In the genomic region with DNA sequence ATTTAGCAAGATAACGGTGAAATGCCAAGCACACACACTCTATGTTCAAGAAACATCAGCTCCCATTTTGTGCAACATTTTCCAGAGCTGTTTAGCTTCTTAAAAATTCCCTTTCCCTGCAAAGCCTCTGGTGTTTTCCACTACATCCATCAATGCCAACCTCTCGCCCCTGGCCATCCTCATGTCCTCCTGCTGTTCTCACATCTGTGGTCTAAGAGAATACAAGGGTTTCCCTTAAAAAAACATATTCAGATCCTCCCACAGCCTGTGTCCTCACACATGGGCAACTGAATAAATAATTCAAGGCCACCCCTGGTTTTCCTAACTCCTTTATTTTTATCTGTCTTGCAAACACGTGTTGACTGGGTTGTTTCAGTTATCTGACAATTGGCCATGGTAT, we compare ENCODE assay signal across 23 cellular contexts.
"Had no signal": no experiment of that assay in that cellular context is flagged by ENCODE, and none has a peak within 500 bp of the region (broad histone marks: within the 10 kb centered on the region; RNA-seq: fewer than 3 reads in every experiment).

No MANE protein-coding gene starts in this region.

- H3K9me3 Mint-ChIP-seq: neural crest cell had no signal

- H3K27me3 Mint-ChIP-seq: stimulated activated memory B cell treated with anti-CD40 and anti-IgM and Interleukin-4, amounts not matched to agents 10 μg/mL and 1 μg/mL and 100 μg/mL, for 72 hours had no signal

- H3K27me3 ChIP-seq: esophagus muscularis mucosa, gastrocnemius medialis, pancreas, spleen, stomach, transverse colon had no signal

- FAIRE-seq: pancreas had no signal

- H3K36me3 Mint-ChIP-seq: naive thymus-derived CD8-positive, alpha-beta T cell; stimulated activated memory B cell treated with anti-CD40 and anti-IgM and Interleukin-4, amounts not matched to agents 10 μg/mL and 1 μg/mL and 100 μg/mL, for 72 hours had no signal

- H3K4me3 ChIP-seq: esophagus muscularis mucosa, gastrocnemius medialis, lung, pancreas, spleen, stomach, thoracic aorta, transverse colon had no signal

- H3K4me1 Mint-ChIP-seq: naive thymus-derived CD8-positive, alpha-beta T cell; stimulated activated memory B cell treated with anti-CD40 and anti-IgM and Interleukin-4, amounts not matched to agents 10 μg/mL and 1 μg/mL and 100 μg/mL, for 72 hours had no signal

- ATAC-seq: gastrocnemius medialis; left ventricle myocardium superior; naive thymus-derived CD8-positive, alpha-beta T cell; pancreas; right cardiac atrium; stimulated activated memory B cell treated with anti-CD40 and anti-IgM and Interleukin-4, amounts not matched to agents 10 μg/mL and 1 μg/mL and 100 μg/mL, for 72 hours had no signal

- H3K4me3 Mint-ChIP-seq: naive thymus-derived CD8-positive, alpha-beta T cell; neural crest cell; stimulated activated memory B cell treated with anti-CD40 and anti-IgM and Interleukin-4, amounts not matched to agents 10 μg/mL and 1 μg/mL and 100 μg/mL, for 72 hours had no signal

- H3K9me3 ChIP-seq: esophagus muscularis mucosa, gastrocnemius medialis, pancreas, spleen, stomach, thoracic aorta, transverse colon had no signal

- H3K4me1 ChIP-seq: esophagus muscularis mucosa, gastrocnemius medialis, pancreas, spleen, stomach, transverse colon had no signal

- H3K27ac Mint-ChIP-seq: naive thymus-derived CD8-positive, alpha-beta T cell; progenitor cell of endocrine pancreas; stimulated activated memory B cell treated with anti-CD40 and anti-IgM and Interleukin-4, amounts not matched to agents 10 μg/mL and 1 μg/mL and 100 μg/mL, for 72 hours had no signal

- DNase-seq: effector memory CD4-positive, alpha-beta T cell; gastrocnemius medialis; islet precursor cell; left ventricle myocardium superior; mesendoderm; naive thymus-derived CD8-positive, alpha-beta T cell; nucleus accumbens; pancreas; right cardiac atrium; spleen; stimulated activated CD4-positive, alpha-beta T cell treated with anti-CD3 and anti-CD28 coated beads, Interleukin-15, amount 100 ng/mL, for 24 hours; stimulated activated CD4-positive, alpha-beta T cell treated with anti-CD3 and anti-CD28 coated beads, Interleukin-1b, Interleukin-23, amount 100 ng/mL, for 48 hours; stimulated activated CD4-positive, alpha-beta T cell treated with anti-CD3 and anti-CD28 coated beads, Interleukin-4, amount 100 ng/mL, for 24 hours; stomach; substantia nigra; transverse colon had no signal

- H3K27ac ChIP-seq: epithelial cell of prostate, esophagus muscularis mucosa, gastrocnemius medialis, pancreas, spleen, stomach, thoracic aorta, transverse colon had no signal
